8 cellular contexts compared by ENCODE assay signal in genomic region chr10:132453470-132453861, GRCh38. TPM values are rescaled to one million over a fixed set of nuclear protein-coding genes. Genes with fewer than 3 reads are reported as not detected.
DNase-seq lines count a peak whose midpoint lies in the region; ATAC-seq and TF ChIP-seq lines count a peak whose summit lies in the region.
"Had no signal": no experiment of that assay in that cellular context is flagged by ENCODE, and none has a peak within 500 bp of the region (broad histone marks: within the 10 kb centered on the region; RNA-seq: fewer than 3 reads in every experiment).

No MANE protein-coding gene starts in this region.

- H3K9me2 ChIP-seq in Karpas-422 (replicated peaks; ENCODE audit: insufficient read depth, low read length), result no peaks in the 10 kb centered on the region

- no peaks in the 10 kb centered on the region for H3K27me3 Mint-ChIP-seq in activated naive CD8-positive, alpha-beta T cell treated with anti-CD3 and anti-CD28 coated beads, Interleukin-2, amount 50 U/mL, for 24 hours

- H3K4me3 ChIP-seq in Karpas-422 (ENCODE audit: low read length) (peak overlapping the region; percentile 36; the same call in 1 of the 2 replicates), fibroblast of the aortic adventitia (ENCODE audit: low read depth, low read length) (peak overlapping the region; percentile 14), stomach (peak overlapping the region; percentile 3 to 31 (median 22))

- H3K27ac ChIP-seq in Karpas-422 (ENCODE audit: low read length) (no peak overlapping the region), stomach (peak overlapping the region; percentile 43 to 72 (median 69))

- no peaks in the 10 kb centered on the region for H3K79me2 ChIP-seq in Karpas-422 (ENCODE audit: low read length)

- H3K4me2 ChIP-seq in Karpas-422 (ENCODE audit: low read depth, low read length, poor library complexity, severe bottlenecking), result peak overlapping the region; percentile 51

- peaks cover 21% of the 10 kb centered on the region for H3K4me1 ChIP-seq in Karpas-422 (ENCODE audit: low read length)
- H3K4me1 ChIP-seq in stomach, result peaks cover 23 to 68% (median 50%) of the 10 kb centered on the region in 4 donors

- no peaks in the 10 kb centered on the region for H4K20me1 ChIP-seq in Karpas-422 (ENCODE audit: insufficient read depth, low read depth, low read length)

- no peaks in the 10 kb centered on the region for H3K36me3 Mint-ChIP-seq in activated naive CD8-positive, alpha-beta T cell treated with anti-CD3 and anti-CD28 coated beads, Interleukin-2, amount 50 U/mL, for 24 hours (ENCODE audit: low read depth)

- no peaks in the 10 kb centered on the region for H3K9me3 ChIP-seq in Karpas-422 (ENCODE audit: low read length)
- no peaks in the 10 kb centered on the region for H3K9me3 ChIP-seq in stomach

- H3K36me3 ChIP-seq in Karpas-422 (ENCODE audit: insufficient read depth, low read length) (no peaks in the 10 kb centered on the region), stomach (no peaks in the 10 kb centered on the region)

- ATAC-seq in GM21528 (IDR thresholded peaks at IDR 0.05; ENCODE audit: low FRiP score, unreplicated experiment), result peak; percentile 6
- no peak for ATAC-seq in GM19463 (IDR thresholded peaks at IDR 0.05; ENCODE audit: unreplicated experiment)
- no peak for ATAC-seq in activated naive CD8-positive, alpha-beta T cell treated with anti-CD3 and anti-CD28 coated beads, Interleukin-2, amount 50 U/mL, for 24 hours

- DNase-seq in Karpas-422 (no peak), fibroblast of the aortic adventitia (ENCODE audit: low read depth) (no peak), stomach (no peak), EL (no peak)
- DNase-seq in activated naive CD8-positive, alpha-beta T cell treated with anti-CD3 and anti-CD28 coated beads, Interleukin-2, amount 50 U/mL, for 24 hours, result no peak
- DNase-seq: cortex of kidney had no signal

- no peak overlapping the region for H3K4me3 Mint-ChIP-seq in activated naive CD8-positive, alpha-beta T cell treated with anti-CD3 and anti-CD28 coated beads, Interleukin-2, amount 50 U/mL, for 24 hours

- peaks cover 19% of the 10 kb centered on the region for H3K4me1 Mint-ChIP-seq in activated naive CD8-positive, alpha-beta T cell treated with anti-CD3 and anti-CD28 coated beads, Interleukin-2, amount 50 U/mL, for 24 hours

- H3K9me3 Mint-ChIP-seq in activated naive CD8-positive, alpha-beta T cell treated with anti-CD3 and anti-CD28 coated beads, Interleukin-2, amount 50 U/mL, for 24 hours, result no peaks in the 10 kb centered on the region

- TF ChIP-seq POLR2A in stomach (IDR thresholded peaks at IDR 0.05), result no peak

- H2AFZ ChIP-seq in Karpas-422 (ENCODE audit: low read length), result no peak overlapping the region

- intact Hi-C loops in stomach (cut with DNase I; ENCODE audit: low total_unique reads), result loop anchor here (5.0 to 10.0 kb wide), 2 partner anchors 61 to 229 kb away; no protein-coding TSS in a partner anchor

- no peak overlapping the region for H3K9ac ChIP-seq in Karpas-422 (ENCODE audit: low read length)

- no peak for TF ChIP-seq EP300 in stomach (IDR thresholded peaks at IDR 0.05)

- 31 to 48% (median 45%) methylated on average over 15 of the region's 15 CpGs for WGBS in stomach, 5 donors

- H3K27me3 ChIP-seq in Karpas-422 (ENCODE audit: low read length) (no peaks in the 10 kb centered on the region), stomach (peaks cover 0 to 10% (median 0%) of the 10 kb centered on the region in 3 donors)

- TF ChIP-seq CTCF in fibroblast of the aortic adventitia (IDR thresholded peaks at IDR 0.05; ENCODE audit: insufficient read depth, low read length) (no peak), stomach (IDR thresholded peaks at IDR 0.05) (peak in 1 of 7 experiments; percentile 36)

- H3K27ac Mint-ChIP-seq in activated naive CD8-positive, alpha-beta T cell treated with anti-CD3 and anti-CD28 coated beads, Interleukin-2, amount 50 U/mL, for 24 hours, result no peak overlapping the region

RNA-seq across cellular contexts. Expression of gene PWWP2B, which starts 56.5 kb away (rescaled TPM):
- total RNA-seq in Karpas-422 (2014; rRNA removed; shearing (Covaris generic); ENCODE audit: low replicate concordance), result 1.4 and 3.7 TPM in 2 replicates
- 6.1 and 7.2 TPM in 2 replicates for total RNA-seq in fibroblast of the aortic adventitia (ENCODE audit: low replicate concordance)
- 100 to 1,000 TPM in 1 of 5 donors, 10 to 100 TPM in 3, 1 to 10 TPM in 1; 8.5 to 167 (median 22.9) TPM for total RNA-seq in stomach
- polyA plus RNA-seq in stomach, result 10 to 100 TPM; 14.2 to 24.4 (median 22.7) TPM
